In the genomic region with DNA sequence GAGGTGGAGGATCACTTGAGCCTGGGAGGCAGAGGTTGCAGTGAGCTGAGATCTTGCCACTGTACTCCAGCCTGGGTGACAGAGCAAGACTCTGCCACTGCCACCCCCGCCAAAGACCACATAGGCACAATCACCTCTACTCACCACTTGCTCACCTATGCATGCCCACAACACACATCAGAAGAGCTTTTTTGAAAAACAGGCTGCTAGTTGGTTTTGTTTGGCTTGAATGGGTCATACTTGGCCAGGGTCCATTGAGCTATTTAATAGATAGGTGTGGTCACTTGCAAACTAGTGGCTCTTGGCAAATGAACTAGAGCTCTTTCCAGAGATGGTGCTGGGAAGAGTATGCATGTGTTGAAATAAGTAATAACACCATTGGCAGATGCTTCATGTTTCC, we compare ENCODE assay signal across 13 cellular contexts.
DNase-seq lines count a peak whose midpoint lies in the region; ATAC-seq and TF ChIP-seq lines count a peak whose summit lies in the region.
"Had no signal": no experiment of that assay in that cellular context is flagged by ENCODE, and none has a peak within 500 bp of the region (broad histone marks: within the 10 kb centered on the region; RNA-seq: fewer than 3 reads in every experiment).

No MANE protein-coding gene starts in this region.

- DNase-seq in Caki2 (ENCODE audit: low read depth) (peak; percentile 58), MG63 (peak; percentile 39), cardiac fibroblast (ENCODE audit: low read depth in 2 of 2) (peak; percentile 65 to 71), right lobe of liver (no peak), SIG-M5 (lab: John Stamatoyannopoulos, UW) (no peak), Karpas-422 (no peak), nucleus accumbens (lab: John Stamatoyannopoulos, UW) (no peak)
- DNase-seq: activated gamma-delta T cell treated with Interleukin-2 at 50 U/mL for 16 hours; DMS 273 treated with DMSO at 0.1 percent for 48 hours; H7; NK-92 treated with Interleukin-12 subunit alpha and Interleukin-12 subunit beta, amount 100 ng/mL, for 24 hours; sigmoid colon had no signal

- no peaks in the 10 kb centered on the region for H3K79me2 ChIP-seq in Karpas-422 (ENCODE audit: low read length)

- peak; percentile 50 to 98 (median 68) for ATAC-seq in right lobe of liver
- no peak for ATAC-seq in GM21825 (IDR thresholded peaks at IDR 0.05; ENCODE audit: unreplicated experiment)

- H3K9me3 ChIP-seq in MG63 (no peaks in the 10 kb centered on the region), right lobe of liver (no peaks in the 10 kb centered on the region), Karpas-422 (ENCODE audit: low read length) (no peaks in the 10 kb centered on the region)
- H3K9me3 ChIP-seq: sigmoid colon had no signal

- in situ Hi-C loops in Caki2 (cut with HindIII; ENCODE audit: low pct_unique_long_range_greater_than_20kb, low sequenced_read_pairs): no loop called here

- H3K4me2 ChIP-seq in Karpas-422 (ENCODE audit: low read depth, low read length, poor library complexity, severe bottlenecking): no peak overlapping the region

- H3K27me3 ChIP-seq in MG63 (no peaks in the 10 kb centered on the region), right lobe of liver (no peaks in the 10 kb centered on the region), Karpas-422 (ENCODE audit: low read length) (no peaks in the 10 kb centered on the region)
- H3K27me3 ChIP-seq: sigmoid colon had no signal

- no peak overlapping the region for H3K9ac ChIP-seq in Karpas-422 (ENCODE audit: low read length)

- no peaks in the 10 kb centered on the region for H3K9me2 ChIP-seq in Karpas-422 (replicated peaks; ENCODE audit: insufficient read depth, low read length)

- intact Hi-C loops in right lobe of liver (cut with DNase I): no loop called here

- no CpG with 5 or more reads among the region's 1 CpG for WGBS in right lobe of liver (ENCODE audit: insufficient coverage, low coverage, low lambda C conversion rate, missing lambda C conversion rate)

- H3K4me1 ChIP-seq in right lobe of liver: no peaks in the 10 kb centered on the region
- H3K4me1 ChIP-seq in Karpas-422 (ENCODE audit: low read length): no peaks in the 10 kb centered on the region

- TF ChIP-seq CTCF in cardiac fibroblast (IDR thresholded peaks at IDR 0.05; ENCODE audit: low read depth, low read length) (no peak), right lobe of liver (IDR thresholded peaks at IDR 0.05) (no peak)

- H4K20me1 ChIP-seq in Karpas-422 (ENCODE audit: insufficient read depth, low read depth, low read length): no peaks in the 10 kb centered on the region

- no peak for TF ChIP-seq POLR2A in right lobe of liver (IDR thresholded peaks at IDR 0.05)

- H3K27ac ChIP-seq in right lobe of liver (no peak overlapping the region), Karpas-422 (ENCODE audit: low read length) (no peak overlapping the region)
- H3K27ac ChIP-seq: sigmoid colon had no signal

- H2AFZ ChIP-seq in Karpas-422 (ENCODE audit: low read length): no peak overlapping the region

- H3K4me3 ChIP-seq in MG63: no peak overlapping the region
- H3K4me3 ChIP-seq in cardiac fibroblast (replicated peaks in 1 of 2; ENCODE audit: low read depth in 2 of 2, low read length in 2 of 2): no peak overlapping the region
- H3K4me3 ChIP-seq in right lobe of liver: no peak overlapping the region
- H3K4me3 ChIP-seq in Karpas-422 (ENCODE audit: low read length): no peak overlapping the region
- H3K4me3 ChIP-seq: sigmoid colon had no signal

- H3K36me3 ChIP-seq in MG63 (peaks cover 16% of the 10 kb centered on the region), right lobe of liver (peaks cover 0 to 6% (median 4%) of the 10 kb centered on the region in 4 donors), Karpas-422 (ENCODE audit: insufficient read depth, low read length) (peaks cover 12% of the 10 kb centered on the region; the same call in 1 of the 2 replicates)

Comparison
In these comparisons a context has a peak if more than half of its experiments do, and no peak if none do; other contexts are left out.
1. DNase-seq: peak in Caki2 (single experiment), MG63 (single experiment) and cardiac fibroblast (2 of 2); none in right lobe of liver (0 of 3), SIG-M5 (single experiment), Karpas-422 (single experiment) and nucleus accumbens (0 of 56).